Comparison of ENCODE assay signal across 9 cellular contexts in the genomic region with DNA sequence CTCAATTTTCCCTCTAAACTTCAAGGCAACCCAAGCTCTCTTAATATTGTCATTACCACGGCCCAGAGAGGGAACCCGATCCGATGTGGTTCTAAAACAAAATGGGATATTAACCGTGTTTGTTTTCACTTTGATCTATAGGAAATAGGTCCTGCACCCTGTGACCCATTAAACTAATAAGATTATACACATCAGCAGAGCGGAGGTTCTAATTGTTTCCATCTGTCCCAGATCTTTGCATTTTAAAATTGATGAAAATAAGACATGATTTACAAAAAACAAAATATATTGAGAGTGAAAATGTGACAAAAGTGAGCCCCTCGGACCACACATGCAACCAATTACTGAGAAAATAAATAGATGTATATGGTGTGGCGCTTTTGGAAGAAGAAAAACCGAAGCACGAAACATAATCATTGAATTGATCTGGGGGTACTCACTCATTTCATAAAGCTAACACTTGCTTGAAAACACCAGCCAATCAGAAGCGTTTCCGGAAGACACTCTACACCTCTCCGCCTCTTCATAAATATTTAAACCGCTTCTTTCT.
DNase-seq lines count a peak whose midpoint lies in the region; ATAC-seq and TF ChIP-seq lines count a peak whose summit lies in the region.
"Had no signal": no experiment of that assay in that cellular context is flagged by ENCODE, and none has a peak within 500 bp of the region (broad histone marks: within the 10 kb centered on the region; RNA-seq: fewer than 3 reads in every experiment).

No MANE protein-coding gene starts in this region.

- H3K27me3 Mint-ChIP-seq in CD4-positive, CD25-positive, alpha-beta regulatory T cell: peaks cover 17% of the 10 kb centered on the region
- no peaks in the 10 kb centered on the region for H3K27me3 Mint-ChIP-seq in HFFc6 (ENCODE audit: insufficient read depth)
- peaks cover 66% of the 10 kb centered on the region for H3K27me3 Mint-ChIP-seq in activated CD8-positive, alpha-beta T cell treated with anti-CD3 and anti-CD28 coated beads, Interleukin-2, amount 10 ng/mL, durations not matched to agents 7 days and 5 days (ENCODE audit: low read depth)

- peak overlapping the region; percentile 81 for H3K9ac ChIP-seq in mesenchymal stem cell (ENCODE audit: low read length)

- H3K4me1 Mint-ChIP-seq in CD4-positive, CD25-positive, alpha-beta regulatory T cell: peaks cover 0 to 25% (median 21%) of the 10 kb centered on the region in 4 donors
- H3K4me1 Mint-ChIP-seq in HFFc6 (ENCODE audit: low read depth): peaks cover 18% of the 10 kb centered on the region
- peaks cover 47% of the 10 kb centered on the region for H3K4me1 Mint-ChIP-seq in activated CD8-positive, alpha-beta T cell treated with anti-CD3 and anti-CD28 coated beads, Interleukin-2, amount 10 ng/mL, durations not matched to agents 7 days and 5 days (ENCODE audit: low read depth)

- no peak overlapping the region for H4K8ac ChIP-seq in mesenchymal stem cell (ENCODE audit: low read length)

- no peak overlapping the region for H2BK15ac ChIP-seq in mesenchymal stem cell (ENCODE audit: low read depth, poor library complexity, severe bottlenecking)

- H3K79me1 ChIP-seq in mesenchymal stem cell (replicated peaks; ENCODE audit: low read length, poor library complexity, severe bottlenecking): peaks cover 12% of the 10 kb centered on the region

- H4K91ac ChIP-seq in mesenchymal stem cell (ENCODE audit: low read length): no peak overlapping the region

- H3K4ac ChIP-seq in mesenchymal stem cell (ENCODE audit: low read depth in 1 of 2, low read length in 2 of 2): no peak overlapping the region

- H3K9me3 ChIP-seq in CD4-positive, CD25-positive, alpha-beta regulatory T cell (ENCODE audit: control insufficient read depth in 2 of 2, low read length in 2 of 2): peaks cover 35 to 69% of the 10 kb centered on the region in 2 experiments
- H3K9me3 ChIP-seq in mesenchymal stem cell (ENCODE audit: control insufficient read depth, low read length) (no peaks in the 10 kb centered on the region), ascending aorta (peaks cover 3 to 5% of the 10 kb centered on the region in 2 donors)

- H3K23ac ChIP-seq in mesenchymal stem cell (ENCODE audit: low read length in 2 of 2): no peak overlapping the region

- peak overlapping the region; percentile 59 for H3K4me2 ChIP-seq in mesenchymal stem cell (ENCODE audit: low read length, poor library complexity, severe bottlenecking)

- no peak overlapping the region for H2BK5ac ChIP-seq in mesenchymal stem cell (ENCODE audit: low read depth, low read length, poor library complexity, severe bottlenecking)

- no peak overlapping the region for H2AK5ac ChIP-seq in mesenchymal stem cell (ENCODE audit: low read length, severe bottlenecking)

- H3K4me1 ChIP-seq in CD4-positive, CD25-positive, alpha-beta regulatory T cell (ENCODE audit: control insufficient read depth, insufficient read depth, low read length, poor library complexity, severe bottlenecking): peaks cover 18% of the 10 kb centered on the region
- H3K4me1 ChIP-seq in mesenchymal stem cell (ENCODE audit: control insufficient read depth, insufficient read depth, low read depth, low read length): peaks cover 13% of the 10 kb centered on the region
- H3K4me1 ChIP-seq in ascending aorta: no peaks in the 10 kb centered on the region

- H3K27ac ChIP-seq in CD4-positive, CD25-positive, alpha-beta regulatory T cell (ENCODE audit: insufficient read depth, low read length, poor library complexity, severe bottlenecking): no peak overlapping the region
- peak overlapping the region; percentile 57 for H3K27ac ChIP-seq in mesenchymal stem cell (ENCODE audit: low read length, poor library complexity, severe bottlenecking)
- H3K27ac ChIP-seq in ascending aorta: no peak overlapping the region
- H3K27ac ChIP-seq: heart left ventricle had no signal

- peaks cover 0 to 34% (median 8%) of the 10 kb centered on the region in 7 donors for H3K9me3 Mint-ChIP-seq in CD4-positive, CD25-positive, alpha-beta regulatory T cell
- H3K9me3 Mint-ChIP-seq in HFFc6: no peaks in the 10 kb centered on the region
- peaks cover 23% of the 10 kb centered on the region for H3K9me3 Mint-ChIP-seq in activated CD8-positive, alpha-beta T cell treated with anti-CD3 and anti-CD28 coated beads, Interleukin-2, amount 10 ng/mL, durations not matched to agents 7 days and 5 days (ENCODE audit: insufficient read depth)

- no peak for DNase-seq in CD4-positive, CD25-positive, alpha-beta regulatory T cell
- no peak for DNase-seq in HFFc6
- DNase-seq in activated CD8-positive, alpha-beta T cell treated with anti-CD3 and anti-CD28 coated beads, Interleukin-2, amount 10 ng/mL, durations not matched to agents 7 days and 5 days: no peak
- DNase-seq in mesenchymal stem cell: peak; percentile 29
- no peak for DNase-seq in Ammon's horn (ENCODE audit: low spot score)
- DNase-seq in medulla oblongata (ENCODE audit: extremely low spot score): no peak
- no peak for DNase-seq in ascending aorta (ENCODE audit: low spot score in 2 of 2)

- H3K27ac Mint-ChIP-seq in CD4-positive, CD25-positive, alpha-beta regulatory T cell: peak overlapping the region in 1 of 3 donors; percentile 74
- peak overlapping the region; percentile 67 for H3K27ac Mint-ChIP-seq in HFFc6
- H3K27ac Mint-ChIP-seq in activated CD8-positive, alpha-beta T cell treated with anti-CD3 and anti-CD28 coated beads, Interleukin-2, amount 10 ng/mL, durations not matched to agents 7 days and 5 days: peak overlapping the region; percentile 79

- H3K4me3 ChIP-seq in CD4-positive, CD25-positive, alpha-beta regulatory T cell (ENCODE audit: low read depth, low read length): peak overlapping the region; percentile 54
- H3K4me3 ChIP-seq in mesenchymal stem cell (ENCODE audit: insufficient read depth in 1 of 2, low read depth in 1 of 2, low read length in 2 of 2) (peak overlapping the region in 1 of 2 experiments; percentile 79), ascending aorta (no peak overlapping the region)

- H3K36me3 Mint-ChIP-seq in CD4-positive, CD25-positive, alpha-beta regulatory T cell: no peaks in the 10 kb centered on the region
- H3K36me3 Mint-ChIP-seq in HFFc6 (ENCODE audit: low read depth): no peaks in the 10 kb centered on the region
- H3K36me3 Mint-ChIP-seq in activated CD8-positive, alpha-beta T cell treated with anti-CD3 and anti-CD28 coated beads, Interleukin-2, amount 10 ng/mL, durations not matched to agents 7 days and 5 days (ENCODE audit: low read depth): peaks cover 17% of the 10 kb centered on the region

- POLR2A ChIA-PET in activated CD8-positive, alpha-beta T cell treated with anti-CD3 and anti-CD28 coated beads, Interleukin-2, amount 10 ng/mL, durations not matched to agents 7 days and 5 days (lab: Charles Lee): interaction anchor here (0.6 to 0.7 kb wide), 2 partner anchors 147 to 1367 kb away, joined by 3 read pairs; no protein-coding TSS in a partner anchor

- CTCF ChIA-PET in activated CD8-positive, alpha-beta T cell treated with anti-CD3 and anti-CD28 coated beads, Interleukin-2, amount 10 ng/mL, durations not matched to agents 7 days and 5 days (lab: Charles Lee): interaction anchor here (1.0 to 2.1 kb wide), 6 partner anchors 10 to 296 kb away, joined by 3 to 11 read pairs (median 4); no protein-coding TSS in a partner anchor

- no peaks in the 10 kb centered on the region for H3K36me3 ChIP-seq in CD4-positive, CD25-positive, alpha-beta regulatory T cell (ENCODE audit: control insufficient read depth, insufficient read depth, low read length)
- H3K36me3 ChIP-seq in mesenchymal stem cell (ENCODE audit: control insufficient read depth in 1 of 2, insufficient read depth in 2 of 2, low read depth in 1 of 2, low read length in 2 of 2) (no peaks in the 10 kb centered on the region), ascending aorta (no peaks in the 10 kb centered on the region)
- H3K36me3 ChIP-seq: heart left ventricle had no signal

- H3K4me3 Mint-ChIP-seq in CD4-positive, CD25-positive, alpha-beta regulatory T cell: peak overlapping the region; percentile 54 to 92 (median 77)
- peak overlapping the region; percentile 85 for H3K4me3 Mint-ChIP-seq in HFFc6
- H3K4me3 Mint-ChIP-seq in activated CD8-positive, alpha-beta T cell treated with anti-CD3 and anti-CD28 coated beads, Interleukin-2, amount 10 ng/mL, durations not matched to agents 7 days and 5 days: peak overlapping the region; percentile 74

- ATAC-seq in CD4-positive, CD25-positive, alpha-beta regulatory T cell (ENCODE audit: low read depth in 2 of 2): no peak
- ATAC-seq in activated CD8-positive, alpha-beta T cell treated with anti-CD3 and anti-CD28 coated beads, Interleukin-2, amount 10 ng/mL, durations not matched to agents 7 days and 5 days: no peak
- ATAC-seq in HG03460 (IDR thresholded peaks at IDR 0.05; ENCODE audit: unreplicated experiment): no peak

- H2BK120ac ChIP-seq in mesenchymal stem cell (ENCODE audit: low read depth, low read length): no peak overlapping the region

- H2AFZ ChIP-seq in mesenchymal stem cell (ENCODE audit: low read depth, low read length): no peak overlapping the region

- intact Hi-C loops in ascending aorta (cut with DNase I): no loop called here

- no peak overlapping the region for H3K14ac ChIP-seq in mesenchymal stem cell (ENCODE audit: low read length in 2 of 2)

- 0% methylated on average over 4 of the region's 13 CpGs for WGBS in mesenchymal stem cell

- H3K27me3 ChIP-seq in CD4-positive, CD25-positive, alpha-beta regulatory T cell (ENCODE audit: control insufficient read depth, insufficient read depth, low read length): peaks cover 83% of the 10 kb centered on the region
- H3K27me3 ChIP-seq in mesenchymal stem cell (ENCODE audit: control insufficient read depth in 1 of 2, insufficient read depth in 1 of 2, low read length in 2 of 2): peaks cover 0 to 39% of the 10 kb centered on the region in 2 experiments
- peaks cover 38% of the 10 kb centered on the region for H3K27me3 ChIP-seq in ascending aorta

- H2BK12ac ChIP-seq in mesenchymal stem cell (ENCODE audit: low read length in 2 of 2): no peak overlapping the region

- H3K18ac ChIP-seq in mesenchymal stem cell (ENCODE audit: low read depth in 1 of 2, low read length in 2 of 2): no peak overlapping the region

- TF ChIP-seq CTCF in HFFc6 (IDR thresholded peaks at IDR 0.05): no peak
- TF ChIP-seq CTCF in ascending aorta (IDR thresholded peaks at IDR 0.05): no peak
